In the genomic region with DNA sequence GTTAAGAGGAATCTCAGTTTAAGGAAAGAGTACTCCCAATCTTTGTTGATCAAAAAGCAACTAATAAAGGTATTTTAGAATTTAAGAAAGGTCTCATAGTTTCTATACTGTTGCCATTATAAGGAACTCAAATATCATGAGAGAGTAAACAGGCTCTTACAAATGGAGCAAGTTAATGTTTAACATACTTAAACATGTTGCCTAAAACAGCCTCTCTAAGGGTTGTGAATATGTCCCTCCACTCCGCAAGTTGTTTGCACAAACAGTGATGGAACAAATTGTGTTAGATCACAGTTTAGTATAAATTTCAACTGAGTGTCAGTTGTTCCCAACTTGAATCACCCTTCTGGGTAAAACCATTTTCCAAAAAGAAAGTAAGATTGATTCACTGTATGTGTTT, we compare ENCODE assay signal across 26 cellular contexts.
DNase-seq lines count a peak whose midpoint lies in the region; ATAC-seq, FAIRE-seq and TF ChIP-seq lines count a peak whose summit lies in the region.
"Had no signal": no experiment of that assay in that cellular context is flagged by ENCODE, and none has a peak within 500 bp of the region (broad histone marks: within the 10 kb centered on the region; RNA-seq: fewer than 3 reads in every experiment).

No MANE protein-coding gene starts in this region.

- TF ChIP-seq CTCF in right lobe of liver (IDR thresholded peaks at IDR 0.05) (no peak), HepG2 (CRISPR knock-in tag; IDR thresholded peaks at IDR 0.05) (no peak), astrocyte (IDR thresholded peaks at IDR 0.05; ENCODE audit: insufficient read depth, low read depth, low read length) (no peak), pancreas (IDR thresholded peaks at IDR 0.05) (no peak)

- H3K9me3 ChIP-seq in right lobe of liver (no peaks in the 10 kb centered on the region), HepG2 (ENCODE audit: low read length) (no peaks in the 10 kb centered on the region), astrocyte (ENCODE audit: insufficient read depth, low read depth, low read length) (no peaks in the 10 kb centered on the region), pancreas (no peaks in the 10 kb centered on the region)
- H3K9me3 ChIP-seq: A549, BE2C, HAP-1 had no signal

- H3K27ac ChIP-seq in right lobe of liver (peak overlapping the region in 1 of 3 donors; percentile 5), HepG2 (ENCODE audit: extremely low read length, insufficient read depth, low read length) (no peak overlapping the region), astrocyte (ENCODE audit: low read depth, low read length) (no peak overlapping the region), pancreas (no peak overlapping the region)
- H3K27ac ChIP-seq: A549; BLaER1 treated with 17β-estradiol and CSF1 and Interleukin-3, amounts not matched to agents 10 nM and 100 nM had no signal

- no peaks in the 10 kb centered on the region for H3K27me3 ChIP-seq in right lobe of liver
- no peaks in the 10 kb centered on the region for H3K27me3 ChIP-seq in HepG2 (ENCODE audit: control insufficient read depth in 1 of 2, insufficient read depth in 2 of 2, low read length in 2 of 2)
- H3K27me3 ChIP-seq in astrocyte (ENCODE audit: insufficient read depth, low read length) = no peaks in the 10 kb centered on the region
- peaks cover 0 to 4% (median 0%) of the 10 kb centered on the region in 4 donors for H3K27me3 ChIP-seq in pancreas
- H3K27me3 ChIP-seq: BE2C had no signal

- POLR2A ChIA-PET in HepG2 (lab: Yijun Ruan, JAX) = no interaction called here

- intact Hi-C loops in right lobe of liver (cut with DNase I) (no loop called here), HepG2 (cut with micrococcal nuclease; ENCODE audit: unreplicated experiment) (no loop called here), pancreas (cut with DNase I) (no loop called here), head of caudate nucleus (cut with DNase I) (no loop called here)

- no peak for TF ChIP-seq POLR2A in right lobe of liver (IDR thresholded peaks at IDR 0.05)
- TF ChIP-seq POLR2A in HepG2 (IDR thresholded peaks at IDR 0.05; ENCODE audit: insufficient read depth in 1 of 2, low read depth in 2 of 2, low read length in 2 of 2) = no peak

- H3K27ac Mint-ChIP-seq in astrocyte (ENCODE audit: unreplicated experiment) = no peak overlapping the region
- H3K27ac Mint-ChIP-seq: CD14-positive monocyte; CD4-positive, alpha-beta T cell; CD8-positive, alpha-beta memory T cell; HFFc6 had no signal

- no peak for TF ChIP-seq RAD21 in HepG2 (CRISPR knock-in tag; IDR thresholded peaks at IDR 0.05)

- DNase-seq in right lobe of liver = no peak
- no peak for DNase-seq in HepG2 (ENCODE audit: low spot score)
- DNase-seq in astrocyte (ENCODE audit: low read depth) = no peak
- DNase-seq in pancreas = no peak
- DNase-seq in effector CD8-positive, alpha-beta T cell (lab: John Stamatoyannopoulos, UW) = no peak
- no peak for DNase-seq in head of caudate nucleus
- no peak for DNase-seq in GF-D8 (lab: John Stamatoyannopoulos, UW)
- DNase-seq: 8988T; ACHN; AML-193; BE2C; CD4-positive, alpha-beta T cell; CD8-positive, alpha-beta memory T cell; DMS 273 treated with DMSO at 0.1 percent for 48 hours; DND-41; GOT3; HFFc6 had no signal

- H3K4me3 Mint-ChIP-seq in astrocyte (ENCODE audit: unreplicated experiment) = no peak overlapping the region
- H3K4me3 Mint-ChIP-seq: CD14-positive monocyte; CD4-positive, alpha-beta T cell; CD8-positive, alpha-beta memory T cell; HFFc6 had no signal

- H3K36me3 ChIP-seq in right lobe of liver (no peaks in the 10 kb centered on the region), HepG2 (replicated peaks in 1 of 2; ENCODE audit: control insufficient read depth in 1 of 2, insufficient read depth in 2 of 2, low read length in 2 of 2) (no peaks in the 10 kb centered on the region), astrocyte (ENCODE audit: insufficient read depth, low read length) (no peaks in the 10 kb centered on the region), pancreas (no peaks in the 10 kb centered on the region)
- H3K36me3 ChIP-seq: BE2C; BLaER1 treated with 17β-estradiol and CSF1 and Interleukin-3, amounts not matched to agents 10 nM and 100 nM; HAP-1 had no signal

- H3K36me3 Mint-ChIP-seq in astrocyte (ENCODE audit: low read depth, unreplicated experiment) = no peaks in the 10 kb centered on the region
- H3K36me3 Mint-ChIP-seq: CD14-positive monocyte; CD8-positive, alpha-beta memory T cell had no signal

- CTCF ChIA-PET in HepG2 (lab: Yijun Ruan, JAX; ENCODE audit: low intra/inter-chr PET ratio, low total read pairs) = no interaction called here

- ATAC-seq in right lobe of liver (peak; percentile 75 to 80 (median 78)), HepG2 (no peak), pancreas (peak in 1 of 4 donors; percentile 44)
- ATAC-seq: A549, GM12878 had no signal

- no peaks in the 10 kb centered on the region for H3K9me3 Mint-ChIP-seq in astrocyte (ENCODE audit: unreplicated experiment)
- H3K9me3 Mint-ChIP-seq: CD4-positive, alpha-beta T cell; CD8-positive, alpha-beta memory T cell; HFFc6 had no signal

- in situ Hi-C loops in HepG2 (cut with HindIII; ENCODE audit: extremely low pct_ligation_motif_present, low pct_unique_long_range_greater_than_20kb) = no loop called here

- H4K20me1 ChIP-seq in HepG2 (ENCODE audit: insufficient read depth, low read length) (no peaks in the 10 kb centered on the region), astrocyte (ENCODE audit: insufficient read depth, low read length) (no peaks in the 10 kb centered on the region)
- H4K20me1 ChIP-seq: BLaER1 treated with 17β-estradiol and CSF1 and Interleukin-3, amounts not matched to agents 10 nM and 100 nM had no signal

- FAIRE-seq in HepG2 (lab: Jason Lieb, UNC) (no peak), astrocyte (lab: Jason Lieb, UNC) (peak; percentile 93), pancreas (lab: Jason Lieb, UNC) (peak; percentile 49)
- FAIRE-seq: A549, D721Med, G401.6, GM12878, GM19239, H54 had no signal

- H3K27me3 Mint-ChIP-seq in astrocyte (ENCODE audit: low read depth, unreplicated experiment) = no peaks in the 10 kb centered on the region
- H3K27me3 Mint-ChIP-seq: CD4-positive, alpha-beta T cell had no signal

- BruUV-seq in HepG2 (replicated peaks; lab: Mats Ljungman, UMichigan) = no TSS peak

- H3K79me2 ChIP-seq in HepG2 (ENCODE audit: insufficient read depth, low read length) (no peaks in the 10 kb centered on the region), astrocyte (ENCODE audit: insufficient read depth, low read length) (no peaks in the 10 kb centered on the region)

- 7% methylated on average over 1 of the region's 1 CpG for WGBS in right lobe of liver (ENCODE audit: insufficient coverage, low coverage, low lambda C conversion rate, missing lambda C conversion rate)
- 33% methylated on average over 1 of the region's 1 CpG for WGBS in HepG2 (ENCODE audit: low lambda C conversion rate)
- WGBS in pancreas, 2 donors = 17 to 26% methylated on average over 1 of the region's 1 CpG

- H2AFZ ChIP-seq in HepG2 (ENCODE audit: low read length) (no peak overlapping the region), astrocyte (ENCODE audit: low read depth, low read length) (no peak overlapping the region)

- H3K4me1 Mint-ChIP-seq in astrocyte (ENCODE audit: low read depth, unreplicated experiment) = no peaks in the 10 kb centered on the region
- H3K4me1 Mint-ChIP-seq: CD14-positive monocyte; CD8-positive, alpha-beta memory T cell had no signal

- TF ChIP-seq EP300 in HepG2 (IDR thresholded peaks at IDR 0.05; ENCODE audit: low read depth in 2 of 2, low read length in 2 of 2) (no peak), HepG2 (CRISPR knock-in tag; IDR thresholded peaks at IDR 0.05; ENCODE audit: borderline replicate concordance) (no peak)

- no peak overlapping the region for H3K9ac ChIP-seq in HepG2 (ENCODE audit: insufficient read depth, low read depth, low read length)
- H3K9ac ChIP-seq in astrocyte (ENCODE audit: low read length) = no peak overlapping the region
- H3K9ac ChIP-seq: BLaER1 treated with 17β-estradiol and CSF1 and Interleukin-3, amounts not matched to agents 10 nM and 100 nM had no signal

- no peak overlapping the region for H3K4me2 ChIP-seq in HepG2 (ENCODE audit: low read depth, low read length)
- H3K4me2 ChIP-seq in astrocyte (ENCODE audit: low read length) = no peak overlapping the region
- H3K4me2 ChIP-seq: A549; BLaER1 treated with 17β-estradiol and CSF1 and Interleukin-3, amounts not matched to agents 10 nM and 100 nM had no signal

- no peak overlapping the region for H3K4me3 ChIP-seq in right lobe of liver
- H3K4me3 ChIP-seq in HepG2 (replicated peaks in 1 of 3; ENCODE audit: insufficient read depth in 1 of 3, low read depth in 2 of 3, low read length in 3 of 3) = no peak overlapping the region
- no peak overlapping the region for H3K4me3 ChIP-seq in astrocyte (ENCODE audit: insufficient read depth, low read depth, low read length)
- H3K4me3 ChIP-seq in pancreas = no peak overlapping the region
- H3K4me3 ChIP-seq: A549; BLaER1 treated with 17β-estradiol and CSF1 and Interleukin-3, amounts not matched to agents 10 nM and 100 nM; GM12878; HAP-1 had no signal

- H3K4me1 ChIP-seq in right lobe of liver (no peaks in the 10 kb centered on the region), HepG2 (ENCODE audit: insufficient read depth, low read length) (no peaks in the 10 kb centered on the region), astrocyte (ENCODE audit: insufficient read depth, low read length) (no peaks in the 10 kb centered on the region), pancreas (no peaks in the 10 kb centered on the region)
- H3K4me1 ChIP-seq: A549; BE2C; BLaER1 treated with 17β-estradiol and CSF1 and Interleukin-3, amounts not matched to agents 10 nM and 100 nM; HAP-1 had no signal

TF ChIP-seq in HepG2, 621 proteins besides CTCF, POLR2A, EP300 and RAD21 (continues in another document):
- no peak for TF ChIP-seq ZNF547 (CRISPR knock-in tag; IDR thresholded peaks at IDR 0.05)
- TF ChIP-seq MED1 (CRISPR knock-in tag; IDR thresholded peaks at IDR 0.05) = no peak
- TF ChIP-seq, protein P1, sequence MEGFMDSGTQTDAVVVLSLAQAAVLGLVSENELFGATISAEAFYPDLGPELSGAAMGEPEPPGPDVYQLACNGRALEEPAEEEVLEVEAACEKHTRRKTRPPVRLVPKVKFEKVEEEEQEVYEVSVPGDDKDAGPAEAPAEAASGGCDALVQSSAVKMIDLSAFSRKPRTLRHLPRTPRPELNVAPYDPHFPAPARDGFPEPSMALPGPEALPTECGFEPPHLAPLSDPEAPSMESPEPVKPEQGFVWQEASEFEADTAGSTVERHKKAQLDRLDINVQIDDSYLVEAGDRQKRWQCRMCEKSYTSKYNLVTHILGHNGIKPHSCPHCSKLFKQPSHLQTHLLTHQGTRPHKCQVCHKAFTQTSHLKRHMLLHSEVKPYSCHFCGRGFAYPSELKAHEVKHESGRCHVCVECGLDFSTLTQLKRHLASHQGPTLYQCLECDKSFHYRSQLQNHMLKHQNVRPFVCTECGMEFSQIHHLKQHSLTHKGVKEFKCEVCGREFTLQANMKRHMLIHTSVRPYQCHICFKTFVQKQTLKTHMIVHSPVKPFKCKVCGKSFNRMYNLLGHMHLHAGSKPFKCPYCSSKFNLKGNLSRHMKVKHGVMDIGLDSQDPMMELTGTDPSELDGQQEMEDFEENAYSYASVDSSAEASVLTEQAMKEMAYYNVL (CRISPR knock-in tag; IDR thresholded peaks at IDR 0.05; ENCODE audit: borderline replicate concordance) = no peak
- no peak for TF ChIP-seq ZNF337 (CRISPR knock-in tag; IDR thresholded peaks at IDR 0.05; ENCODE audit: borderline replicate concordance, low read depth)
- no peak for TF ChIP-seq PHF20 (CRISPR knock-in tag; IDR thresholded peaks at IDR 0.05)
- TF ChIP-seq DPF2 (CRISPR knock-in tag; IDR thresholded peaks at IDR 0.05; ENCODE audit: borderline replicate concordance, low read depth) = no peak
